Comparison of ENCODE assay signal across 1 cellular context in the genomic region with DNA sequence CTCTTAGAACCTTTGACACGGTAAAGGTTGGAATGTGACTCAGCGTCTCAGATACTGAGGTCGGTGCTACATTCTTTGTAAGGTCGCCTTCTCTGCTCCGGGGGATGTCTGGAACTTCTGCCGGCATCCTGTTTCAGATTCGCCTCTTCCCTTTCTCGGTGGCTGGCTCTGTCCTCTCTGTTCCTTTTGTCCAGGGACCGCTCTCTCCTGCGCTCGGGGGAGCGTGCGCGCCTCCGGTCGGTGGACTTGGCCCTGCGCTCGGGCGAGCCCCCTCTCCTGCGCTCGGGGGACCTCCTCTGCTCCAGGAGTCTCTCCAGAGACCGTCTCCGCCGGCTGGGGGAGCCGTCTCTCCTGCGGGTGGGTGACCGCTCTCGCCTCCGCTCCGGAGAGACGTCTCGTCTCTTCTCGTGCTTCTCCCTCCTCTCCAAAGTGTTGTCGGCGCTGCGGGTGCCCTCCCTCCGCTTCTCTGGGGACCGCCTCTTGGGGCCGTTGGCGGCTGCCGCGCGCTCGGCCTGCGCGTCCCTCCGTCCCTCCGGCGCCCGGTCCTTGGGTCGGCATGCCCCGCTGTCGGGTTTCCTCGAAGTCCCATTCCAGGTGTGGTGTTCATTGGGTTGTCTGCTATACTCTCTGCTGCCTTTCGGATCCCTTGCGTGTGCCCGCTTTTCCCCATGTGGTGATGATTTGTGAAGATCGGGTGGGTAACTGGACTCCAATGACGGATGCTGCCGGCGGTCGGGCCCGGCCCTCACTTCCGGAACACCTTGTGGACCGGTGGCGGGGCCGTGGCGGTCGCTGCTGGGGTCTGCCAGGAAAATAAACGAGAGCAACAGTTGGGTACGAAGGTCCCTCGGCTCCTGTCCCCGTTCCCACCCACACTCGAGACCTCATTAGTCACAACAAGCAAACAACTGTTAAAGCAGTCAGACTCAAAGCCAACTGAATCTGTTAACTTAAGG.
TF ChIP-seq lines count a peak whose summit lies in the region.

No MANE protein-coding gene starts in this region.

TF ChIP-seq in IMR-90, 13 proteins besides CTCF, POLR2A, EP300 and RAD21 (continued from another document):
- TF ChIP-seq, protein P1, sequence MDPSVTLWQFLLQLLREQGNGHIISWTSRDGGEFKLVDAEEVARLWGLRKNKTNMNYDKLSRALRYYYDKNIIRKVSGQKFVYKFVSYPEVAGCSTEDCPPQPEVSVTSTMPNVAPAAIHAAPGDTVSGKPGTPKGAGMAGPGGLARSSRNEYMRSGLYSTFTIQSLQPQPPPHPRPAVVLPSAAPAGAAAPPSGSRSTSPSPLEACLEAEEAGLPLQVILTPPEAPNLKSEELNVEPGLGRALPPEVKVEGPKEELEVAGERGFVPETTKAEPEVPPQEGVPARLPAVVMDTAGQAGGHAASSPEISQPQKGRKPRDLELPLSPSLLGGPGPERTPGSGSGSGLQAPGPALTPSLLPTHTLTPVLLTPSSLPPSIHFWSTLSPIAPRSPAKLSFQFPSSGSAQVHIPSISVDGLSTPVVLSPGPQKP (IDR thresholded peaks at IDR 0.05; ENCODE audit: borderline replicate concordance, low read depth, low read length): no peak
- TF ChIP-seq, protein P2, sequence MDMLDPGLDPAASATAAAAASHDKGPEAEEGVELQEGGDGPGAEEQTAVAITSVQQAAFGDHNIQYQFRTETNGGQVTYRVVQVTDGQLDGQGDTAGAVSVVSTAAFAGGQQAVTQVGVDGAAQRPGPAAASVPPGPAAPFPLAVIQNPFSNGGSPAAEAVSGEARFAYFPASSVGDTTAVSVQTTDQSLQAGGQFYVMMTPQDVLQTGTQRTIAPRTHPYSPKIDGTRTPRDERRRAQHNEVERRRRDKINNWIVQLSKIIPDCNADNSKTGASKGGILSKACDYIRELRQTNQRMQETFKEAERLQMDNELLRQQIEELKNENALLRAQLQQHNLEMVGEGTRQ (IDR thresholded peaks at IDR 0.05; ENCODE audit: low read depth, low read length): no peak
- TF ChIP-seq FOS (IDR thresholded peaks at IDR 0.05; ENCODE audit: low read depth, low read length) (no peak), SMC3 (IDR thresholded peaks at IDR 0.05; ENCODE audit: low read depth, low read length) (no peak)
TF ChIP-seq in IMR-90: peak in this region for 0.
